18 cellular contexts compared by ENCODE assay signal in the genomic region with DNA sequence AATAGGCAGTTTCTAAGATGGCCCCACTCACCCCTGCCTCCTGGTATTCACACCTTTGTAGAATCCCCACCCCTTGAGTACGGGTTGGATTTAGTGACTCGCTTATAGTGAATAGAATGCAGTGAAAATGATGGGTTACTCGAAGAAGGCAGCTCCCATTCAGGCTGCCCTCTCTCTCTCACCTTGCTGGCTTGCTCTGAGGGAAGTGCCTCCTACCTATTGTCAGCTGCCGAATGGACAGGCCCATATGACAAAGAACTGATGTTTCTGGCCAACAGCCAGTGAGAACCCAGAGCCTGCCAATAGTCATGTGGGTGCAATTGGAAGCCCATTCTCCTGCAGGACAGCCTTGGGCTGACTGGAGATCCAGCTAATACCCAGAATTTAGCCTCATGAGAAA. TPM values are rescaled to one million over a fixed set of nuclear protein-coding genes. Genes with fewer than 3 reads are reported as not detected.
DNase-seq lines count a peak whose midpoint lies in the region; ATAC-seq and TF ChIP-seq lines count a peak whose summit lies in the region.
"Had no signal": no experiment of that assay in that cellular context is flagged by ENCODE, and none has a peak within 500 bp of the region (broad histone marks: within the 10 kb centered on the region; RNA-seq: fewer than 3 reads in every experiment).

No MANE protein-coding gene starts in this region.

- 77 to 80% methylated on average over 4 of the region's 4 CpGs for WGBS in lower leg skin, 2 donors

- CTCF ChIA-PET in Caco-2 (lab: Charles Lee), result no interaction called here

- no peaks in the 10 kb centered on the region for H3K36me3 ChIP-seq in Caco-2 (ENCODE audit: control insufficient read depth, insufficient read depth, low read length)

- TF ChIP-seq POLR2A in lower leg skin (IDR thresholded peaks at IDR 0.05), result no peak

- no peak overlapping the region for H3K4me3 Mint-ChIP-seq in Caco-2 (ENCODE audit: unreplicated experiment)
- no peak overlapping the region for H3K4me3 Mint-ChIP-seq in immature natural killer cell
- H3K4me3 Mint-ChIP-seq: CD14-positive monocyte; CD4-positive, alpha-beta memory T cell had no signal

- POLR2A ChIA-PET in Caco-2 (lab: Charles Lee), result no interaction called here

- no peaks in the 10 kb centered on the region for H3K4me1 ChIP-seq in Caco-2
- H3K4me1 ChIP-seq: BLaER1 had no signal

- H3K9me3 ChIP-seq in Caco-2, result 0 out of 2 replicates have a peak, but pooled peaks cover 2% of the 10 kb centered on the region

- no peaks in the 10 kb centered on the region for H3K4me1 Mint-ChIP-seq in Caco-2 (ENCODE audit: low read depth, unreplicated experiment)
- H3K4me1 Mint-ChIP-seq in immature natural killer cell, result no peaks in the 10 kb centered on the region
- H3K4me1 Mint-ChIP-seq: CD14-positive monocyte; CD4-positive, alpha-beta memory T cell had no signal

- no peaks in the 10 kb centered on the region for H3K27me3 Mint-ChIP-seq in Caco-2 (ENCODE audit: insufficient read depth, unreplicated experiment)
- H3K27me3 Mint-ChIP-seq in immature natural killer cell (ENCODE audit: low read depth in 3 of 3), result peaks cover 0 to 13% (median 7%) of the 10 kb centered on the region in 3 donors

- BruUV-seq in Caco-2 (replicated peaks; lab: Mats Ljungman, UMichigan), result no TSS peak

- DNase-seq in NCI-H1105 treated with DMSO at 0.1 percent for 48 hours (lab: John Stamatoyannopoulos, UW) (peak; percentile 0), NCI-H1105 (lab: John Stamatoyannopoulos, UW) (no peak), Caco-2 (no peak), NCI-H69 (lab: John Stamatoyannopoulos, UW) (peak; percentile 20), immature natural killer cell (no peak), lower leg skin (ENCODE audit: low spot score in 2 of 2) (no peak)
- DNase-seq: Calu3; CD4-positive, alpha-beta memory T cell; DMS79 treated with DMSO at 0.1 percent for 48 hours; GF-D8; GOT3; H7 had no signal

- no peak for TF ChIP-seq CTCF in Caco-2 (IDR thresholded peaks at IDR 0.05; ENCODE audit: insufficient read depth in 1 of 2, low read depth in 1 of 2, low read length in 1 of 2, severe bottlenecking in 1 of 2, unreplicated experiment in 1 of 2)
- TF ChIP-seq CTCF in lower leg skin (IDR thresholded peaks at IDR 0.05), result no peak

- H3K27ac Mint-ChIP-seq in Caco-2 (ENCODE audit: unreplicated experiment) (peak overlapping the region; percentile 57), immature natural killer cell (no peak overlapping the region)
- H3K27ac Mint-ChIP-seq: CD14-positive monocyte had no signal

- peak; percentile 75 for ATAC-seq in esophagus mucosa
- no peak for ATAC-seq in GM19351 (IDR thresholded peaks at IDR 0.05; ENCODE audit: unreplicated experiment)
- ATAC-seq: A549, HCT116 had no signal

- no peaks in the 10 kb centered on the region for H3K27me3 ChIP-seq in Caco-2 (replicated peaks; ENCODE audit: control insufficient read depth, insufficient read depth, low read length)
- H3K27me3 ChIP-seq: BLaER1 had no signal

- intact Hi-C loops in Caco-2 (cut with micrococcal nuclease; ENCODE audit: unreplicated experiment), result no loop called here
- intact Hi-C loops in lower leg skin (cut with DNase I; ENCODE audit: low total_unique reads), result no loop called here

- H3K36me3 Mint-ChIP-seq in Caco-2 (ENCODE audit: insufficient read depth, unreplicated experiment) (no peaks in the 10 kb centered on the region), immature natural killer cell (peaks cover 7 to 9% (median 7%) of the 10 kb centered on the region in 3 donors)

- H3K9me3 Mint-ChIP-seq in Caco-2 (ENCODE audit: unreplicated experiment) (peaks cover 25% of the 10 kb centered on the region), immature natural killer cell (peaks cover 10 to 23% (median 18%) of the 10 kb centered on the region in 6 donors)

- no peak overlapping the region for H3K4me3 ChIP-seq in Caco-2 (ENCODE audit: low read depth, low read length)
- H3K4me3 ChIP-seq in lower leg skin (ENCODE audit: low read depth, poor library complexity, severe bottlenecking), result no peak overlapping the region
- H3K4me3 ChIP-seq: A549, BLaER1 had no signal

RNA-seq across cellular contexts. Expression of gene RNF103, which starts 22.1 kb away (rescaled TPM):
- total RNA-seq in Caco-2 (2022) (20.0 and 21.8 TPM in 2 replicates), esophagus mucosa (12.6 TPM), lower leg skin (10 to 100 TPM; 31.3 to 46.6 (median 34.5) TPM)
- polyA plus RNA-seq in immature natural killer cell, result 1 to 10 TPM; 2.4 to 4.9 (median 2.8) TPM

Comparison
In these comparisons a context has a peak if more than half of its experiments do, and no peak if none do; other contexts are left out.
1. DNase-seq: peak in NCI-H1105 treated with DMSO at 0.1 percent for 48 hours (single experiment) and NCI-H69 (single experiment); none in NCI-H1105 (single experiment), Caco-2 (0 of 2), immature natural killer cell (0 of 3) and lower leg skin (0 of 2).